30 cellular contexts compared by ENCODE assay signal in genomic region chr6:130537447-130537846, GRCh38.
"Had no signal": no experiment of that assay in that cellular context is flagged by ENCODE, and none has a peak within 500 bp of the region (broad histone marks: within the 10 kb centered on the region; RNA-seq: fewer than 3 reads in every experiment).

No MANE protein-coding gene starts in this region.

- H3K36me3 ChIP-seq: esophagus muscularis mucosa, heart left ventricle, pancreas, prostate gland, upper lobe of left lung, vagina, WERI-Rb-1 had no signal

- H3K4me3 Mint-ChIP-seq: activated T-cell treated with anti-CD3 and anti-CD28 coated beads, Interleukin-2, amount 50 U/mL, for 24 hours; dendritic cell treated with granulocyte-macrophage colony-stimulating factor and Interleukin-4, amounts not matched to agents 40 ng/mL and 50 ng/mL, for 4 days; immature natural killer cell; stimulated activated naive CD8-positive, alpha-beta T cell treated with anti-CD3 and anti-CD28 coated beads, Interleukin-15, Interleukin-2, amounts not matched to agents 100 ng/mL and 50 ng/mL, for 24 hours had no signal

- H3K4me1 ChIP-seq: esophagus muscularis mucosa, foreskin keratinocyte, heart left ventricle, pancreas, prostate gland, upper lobe of left lung, vagina had no signal

- H3K4me3 ChIP-seq: esophagus muscularis mucosa, heart left ventricle, pancreas, prostate gland, skin epidermis, upper lobe of left lung, vagina had no signal

- DNase-seq: activated CD4-positive, alpha-beta T cell treated with anti-CD3 and anti-CD28 coated beads, Interleukin-2, amount 50 U/mL, for 1 hour; activated CD8-positive, alpha-beta memory T cell treated with anti-CD3 and anti-CD28 coated beads for 24 hours; activated CD8-positive, alpha-beta memory T cell treated with anti-CD3 and anti-CD28 coated beads, Interleukin-2, amount 50 U/mL, for 4 hours; activated T-cell treated with anti-CD3 and anti-CD28 coated beads, Interleukin-2, amount 50 U/mL, for 24 hours; amygdala; central memory CD4-positive, alpha-beta T cell; foreskin keratinocyte; heart left ventricle; hypothalamus; immature natural killer cell; kidney; left colon; mammary epithelial cell; pancreas; retina; stimulated activated CD4-positive, alpha-beta T cell treated with anti-CD3 and anti-CD28 coated beads, Interleukin-12 subunit alpha, Interleukin-12 subunit beta, amount 100 ng/mL, for 4 hours; stimulated activated CD4-positive, alpha-beta T cell treated with anti-CD3 and anti-CD28 coated beads, Interleukin-4, amount 100 ng/mL, for 1 hour; substantia nigra; T-helper 9 cell; upper lobe of left lung; WERI-Rb-1 had no signal

- H3K27ac ChIP-seq: esophagus muscularis mucosa, foreskin keratinocyte, heart left ventricle, pancreas, prostate gland, skin epidermis, upper lobe of left lung, vagina, WERI-Rb-1 had no signal

- H3K4me1 Mint-ChIP-seq: immature natural killer cell had no signal

- H3K27ac Mint-ChIP-seq: activated T-cell treated with anti-CD3 and anti-CD28 coated beads, Interleukin-2, amount 50 U/mL, for 24 hours; activated T-helper 2 cell treated with anti-CD3 and anti-CD28 coated beads, Interferon-gamma antibody, Interleukin-2, Interleukin-4, amounts not matched to agents 10 μg/mL and 5 μg/mL and 100 μg/mL, durations not matched to agents 14 hours and 24 hours and 36 hours; dendritic cell treated with granulocyte-macrophage colony-stimulating factor and Interleukin-4, amounts not matched to agents 40 ng/mL and 50 ng/mL, for 4 days; immature natural killer cell; stimulated activated naive CD8-positive, alpha-beta T cell treated with anti-CD3 and anti-CD28 coated beads, Interleukin-15, Interleukin-2, amounts not matched to agents 100 ng/mL and 50 ng/mL, for 24 hours had no signal

- H3K27me3 Mint-ChIP-seq: activated T-cell treated with anti-CD3 and anti-CD28 coated beads, Interleukin-2, amount 50 U/mL, for 24 hours; dendritic cell treated with granulocyte-macrophage colony-stimulating factor and Interleukin-4, amounts not matched to agents 40 ng/mL and 50 ng/mL, for 4 days; stimulated activated naive CD8-positive, alpha-beta T cell treated with anti-CD3 and anti-CD28 coated beads, Interleukin-15, Interleukin-2, amounts not matched to agents 100 ng/mL and 50 ng/mL, for 24 hours had no signal

- H3K9me3 ChIP-seq: pancreas, prostate gland, vagina had no signal

- H3K27me3 ChIP-seq: esophagus muscularis mucosa, foreskin keratinocyte, heart left ventricle, pancreas, upper lobe of left lung, vagina had no signal

- ATAC-seq: activated CD4-positive, CD25-positive, alpha-beta regulatory T cell treated with anti-CD3 and anti-CD28 coated beads, Interleukin-2, amount 50 U/mL, for 24 hours; foreskin keratinocyte; heart left ventricle; left colon; pancreas; sciatic nerve had no signal
